ENCODE assay signal across 16 cellular contexts in genomic region chr17:79115487-79115886, GRCh38.
"Had no signal": no experiment of that assay in that cellular context is flagged by ENCODE, and none has a peak within 500 bp of the region (broad histone marks: within the 10 kb centered on the region; RNA-seq: fewer than 3 reads in every experiment).

No MANE protein-coding gene starts in this region.

- ATAC-seq: activated CD4-positive, CD25-positive, alpha-beta regulatory T cell treated with anti-CD3 and anti-CD28 coated beads, Interleukin-2, amount 50 U/mL, for 24 hours; activated CD8-positive, alpha-beta memory T cell treated with anti-CD3 and anti-CD28 coated beads, Interleukin-2, amount 10 ng/mL, durations not matched to agents 7 days and 5 days had no signal

- H3K4me1 Mint-ChIP-seq: activated CD8-positive, alpha-beta memory T cell treated with anti-CD3 and anti-CD28 coated beads, Interleukin-2, amount 10 ng/mL, durations not matched to agents 7 days and 5 days; central memory CD8-positive, alpha-beta T cell had no signal

- H3K27me3 Mint-ChIP-seq: activated naive CD8-positive, alpha-beta T cell had no signal

- DNase-seq: activated CD4-positive, alpha-beta T cell treated with anti-CD3 and anti-CD28 coated beads for 4 hours; activated CD8-positive, alpha-beta memory T cell treated with anti-CD3 and anti-CD28 coated beads, Interleukin-2, amount 10 ng/mL, durations not matched to agents 7 days and 5 days; activated gamma-delta T cell; activated naive CD4-positive, alpha-beta T cell treated with anti-CD3 and anti-CD28 coated beads for 36 hours; activated T-cell treated with anti-CD3 and anti-CD28 coated beads, Interleukin-2, amount 50 U/mL, for 24 hours; amygdala; Kasumi-1; KBM-7; NCI-H1930; SHP77 treated with DMSO at 0.1 percent for 48 hours; T-helper 1 cell had no signal

- H3K4me3 Mint-ChIP-seq: activated CD8-positive, alpha-beta memory T cell treated with anti-CD3 and anti-CD28 coated beads, Interleukin-2, amount 10 ng/mL, durations not matched to agents 7 days and 5 days; activated naive CD4-positive, alpha-beta T cell treated with anti-CD3 and anti-CD28 coated beads for 36 hours; activated naive CD8-positive, alpha-beta T cell; activated T-cell treated with anti-CD3 and anti-CD28 coated beads, Interleukin-2, amount 50 U/mL, for 24 hours; activated T-helper 1 cell treated with anti-CD3 and anti-CD28 coated beads, Interleukin-12 subunit alpha, Interleukin-12 subunit beta, Interleukin-2, Interleukin-4 antibody, amounts not matched to agents 30 ng/mL and 10 ng/mL and 1 ng/mL, durations not matched to agents 14 hours and 24 hours and 36 hours; brain; central memory CD8-positive, alpha-beta T cell had no signal

- H3K36me3 Mint-ChIP-seq: activated CD8-positive, alpha-beta memory T cell treated with anti-CD3 and anti-CD28 coated beads, Interleukin-2, amount 10 ng/mL, durations not matched to agents 7 days and 5 days; activated naive CD8-positive, alpha-beta T cell; brain had no signal

- H3K27ac Mint-ChIP-seq: activated CD8-positive, alpha-beta memory T cell treated with anti-CD3 and anti-CD28 coated beads, Interleukin-2, amount 10 ng/mL, durations not matched to agents 7 days and 5 days; activated naive CD4-positive, alpha-beta T cell treated with anti-CD3 and anti-CD28 coated beads for 36 hours; activated naive CD8-positive, alpha-beta T cell; activated T-cell treated with anti-CD3 and anti-CD28 coated beads, Interleukin-2, amount 50 U/mL, for 24 hours; activated T-helper 1 cell treated with anti-CD3 and anti-CD28 coated beads, Interleukin-12 subunit alpha, Interleukin-12 subunit beta, Interleukin-2, Interleukin-4 antibody, amounts not matched to agents 30 ng/mL and 10 ng/mL and 1 ng/mL, durations not matched to agents 14 hours and 24 hours and 36 hours had no signal

- H3K9me3 Mint-ChIP-seq: activated naive CD4-positive, alpha-beta T cell treated with anti-CD3 and anti-CD28 coated beads for 36 hours; activated T-cell treated with anti-CD3 and anti-CD28 coated beads, Interleukin-2, amount 50 U/mL, for 24 hours; activated T-helper 1 cell treated with anti-CD3 and anti-CD28 coated beads, Interleukin-12 subunit alpha, Interleukin-12 subunit beta, Interleukin-2, Interleukin-4 antibody, amounts not matched to agents 30 ng/mL and 10 ng/mL and 1 ng/mL, durations not matched to agents 14 hours and 24 hours and 36 hours; brain; central memory CD8-positive, alpha-beta T cell had no signal
